In genomic region chr16:61014869-61015268, GRCh38 we compare ENCODE assay signal across 27 cellular contexts.
DNase-seq lines count a peak whose midpoint lies in the region; ATAC-seq and TF ChIP-seq lines count a peak whose summit lies in the region.
"Had no signal": no experiment of that assay in that cellular context is flagged by ENCODE, and none has a peak within 500 bp of the region (broad histone marks: within the 10 kb centered on the region; RNA-seq: fewer than 3 reads in every experiment).

No MANE protein-coding gene starts in this region.

- H3K9ac ChIP-seq in MM.1S (ENCODE audit: low read length) (no peak overlapping the region), neural progenitor cell (no peak overlapping the region)

- H3K4me3 ChIP-seq in MM.1S (ENCODE audit: low read length) (no peak overlapping the region), neural progenitor cell (no peak overlapping the region), upper lobe of left lung (no peak overlapping the region)
- H3K4me3 ChIP-seq: cardiac muscle cell, gastrocnemius medialis, lung, psoas muscle, thyroid gland had no signal

- no peak for TF ChIP-seq EP300 in upper lobe of left lung (IDR thresholded peaks at IDR 0.05)

- no peaks in the 10 kb centered on the region for H3F3A ChIP-seq in MM.1S (ENCODE audit: insufficient read depth, low read length)
- no peaks in the 10 kb centered on the region for H3F3A ChIP-seq in neural progenitor cell (ENCODE audit: low read depth)

- WGBS in upper lobe of left lung, 2 donors = 73 to 81% methylated on average over 5 to 6 of the region's 6 CpGs

- H3K79me2 ChIP-seq in MM.1S (ENCODE audit: low read length) = no peaks in the 10 kb centered on the region
- H3K79me2 ChIP-seq in neural progenitor cell (ENCODE audit: low read depth) = no peaks in the 10 kb centered on the region

- H3K27me3 Mint-ChIP-seq in neural progenitor cell (ENCODE audit: insufficient read depth, low read depth) = no peaks in the 10 kb centered on the region
- H3K27me3 Mint-ChIP-seq: activated CD4-positive, alpha-beta memory T cell treated with anti-CD3 and anti-CD28 coated beads for 36 hours; activated naive CD8-positive, alpha-beta T cell; CD4-positive, alpha-beta memory T cell; stimulated activated naive CD8-positive, alpha-beta T cell treated with anti-CD3 and anti-CD28 coated beads, Interleukin-15, Interleukin-2, amounts not matched to agents 100 ng/mL and 50 ng/mL, for 24 hours had no signal

- TF ChIP-seq POLR2A in upper lobe of left lung (IDR thresholded peaks at IDR 0.05) = no peak

- in situ Hi-C loops in GM13977 (cut with MboI; ENCODE audit: low pct_unique_long_range_greater_than_20kb, low sequenced_read_pairs, unreplicated experiment) (no loop called here), SK-MEL-5 (cut with HindIII; ENCODE audit: low pct_unique_long_range_greater_than_20kb, low sequenced_read_pairs) (no loop called here)

- ATAC-seq in upper lobe of left lung (ENCODE audit: low FRiP score in 2 of 2) (no peak), GM19452 (IDR thresholded peaks at IDR 0.05; ENCODE audit: unreplicated experiment) (no peak)
- ATAC-seq: activated CD4-positive, CD25-positive, alpha-beta regulatory T cell treated with anti-CD3 and anti-CD28 coated beads, Interleukin-2, amount 50 U/mL, for 24 hours; gastrocnemius medialis; psoas muscle; Right ventricle myocardium inferior had no signal

- H3K27me3 ChIP-seq in MM.1S (replicated peaks; ENCODE audit: insufficient read depth, low read length) (no peaks in the 10 kb centered on the region), neural progenitor cell (no peaks in the 10 kb centered on the region), upper lobe of left lung (no peaks in the 10 kb centered on the region)
- H3K27me3 ChIP-seq: cardiac muscle cell, gastrocnemius medialis, thyroid gland had no signal

- H3K4me3 Mint-ChIP-seq in neural progenitor cell = no peak overlapping the region
- H3K4me3 Mint-ChIP-seq: activated CD4-positive, alpha-beta memory T cell treated with anti-CD3 and anti-CD28 coated beads for 36 hours; activated naive CD8-positive, alpha-beta T cell; CD4-positive, alpha-beta memory T cell; stimulated activated naive CD8-positive, alpha-beta T cell treated with anti-CD3 and anti-CD28 coated beads, Interleukin-15, Interleukin-2, amounts not matched to agents 100 ng/mL and 50 ng/mL, for 24 hours had no signal

- H3K4me1 ChIP-seq in MM.1S (ENCODE audit: low read length) (no peaks in the 10 kb centered on the region), neural progenitor cell (no peaks in the 10 kb centered on the region), upper lobe of left lung (no peaks in the 10 kb centered on the region)
- H3K4me1 ChIP-seq: gastrocnemius medialis, psoas muscle, thyroid gland had no signal

- H3K4me1 Mint-ChIP-seq in neural progenitor cell = no peaks in the 10 kb centered on the region

- H3K4me2 ChIP-seq in MM.1S (ENCODE audit: low read depth, low read length) (no peak overlapping the region), neural progenitor cell (no peak overlapping the region)

- H3K9me3 ChIP-seq in MM.1S (replicated peaks; ENCODE audit: insufficient read depth, low read length) (no peaks in the 10 kb centered on the region), neural progenitor cell (ENCODE audit: low read depth) (no peaks in the 10 kb centered on the region), upper lobe of left lung (peaks cover 0 to 8% (median 0%) of the 10 kb centered on the region in 4 donors)
- H3K9me3 ChIP-seq: gastrocnemius medialis, psoas muscle, thyroid gland had no signal

- TF ChIP-seq CTCF in GM13977 (IDR thresholded peaks at IDR 0.05; ENCODE audit: extremely low read depth, insufficient read depth, missing control alignments) = peak; percentile 31
- 0 out of 2 replicates have a peak, but pooled peaks have one; percentile 4 for TF ChIP-seq CTCF in MM.1S (IDR thresholded peaks at IDR 0.05; ENCODE audit: low read length)
- TF ChIP-seq CTCF in neural progenitor cell (IDR thresholded peaks at IDR 0.05) = peak; percentile 30
- no peak for TF ChIP-seq CTCF in upper lobe of left lung (IDR thresholded peaks at IDR 0.05)

- H3K27ac Mint-ChIP-seq in neural progenitor cell = no peak overlapping the region
- H3K27ac Mint-ChIP-seq: activated CD4-positive, alpha-beta memory T cell treated with anti-CD3 and anti-CD28 coated beads for 36 hours; activated naive CD8-positive, alpha-beta T cell; CD4-positive, alpha-beta memory T cell had no signal

- H3K36me3 Mint-ChIP-seq in neural progenitor cell = no peaks in the 10 kb centered on the region
- H3K36me3 Mint-ChIP-seq: activated CD4-positive, alpha-beta memory T cell treated with anti-CD3 and anti-CD28 coated beads for 36 hours; activated naive CD8-positive, alpha-beta T cell; CD4-positive, alpha-beta memory T cell had no signal

- H3K9me2 ChIP-seq in MM.1S (replicated peaks; ENCODE audit: insufficient read depth, low read length) = no peaks in the 10 kb centered on the region

- H3K36me3 ChIP-seq in MM.1S (replicated peaks; ENCODE audit: insufficient read depth, low read length) (no peaks in the 10 kb centered on the region), neural progenitor cell (no peaks in the 10 kb centered on the region), upper lobe of left lung (no peaks in the 10 kb centered on the region)
- H3K36me3 ChIP-seq: cardiac muscle cell, gastrocnemius medialis, thyroid gland had no signal

- H4K20me1 ChIP-seq in MM.1S (ENCODE audit: insufficient read depth, low read length) = no peaks in the 10 kb centered on the region
- H4K20me1 ChIP-seq in neural progenitor cell (ENCODE audit: low read depth) = no peaks in the 10 kb centered on the region

- H2AFZ ChIP-seq in MM.1S (ENCODE audit: low read length) (no peak overlapping the region), neural progenitor cell (replicated peaks) (no peak overlapping the region)

- H3K9me3 Mint-ChIP-seq in neural progenitor cell = peaks cover 2% of the 10 kb centered on the region

- H3K27ac ChIP-seq in MM.1S (ENCODE audit: low read length) (no peak overlapping the region), neural progenitor cell (no peak overlapping the region), upper lobe of left lung (no peak overlapping the region)
- H3K27ac ChIP-seq: cardiac muscle cell, gastrocnemius medialis, psoas muscle, thyroid gland had no signal

- no peak for DNase-seq in GM13977 (ENCODE audit: low spot score)
- no peak for DNase-seq in MM.1S
- DNase-seq in SK-MEL-5 (ENCODE audit: low read depth, low spot score) = peak; percentile 52
- DNase-seq in neural progenitor cell (ENCODE audit: low spot score) = no peak
- DNase-seq in upper lobe of left lung = no peak
- DNase-seq in 8988T = no peak
- DNase-seq: activated CD4-positive, alpha-beta memory T cell treated with anti-CD3 and anti-CD28 coated beads for 36 hours; aorta; CD4-positive, alpha-beta memory T cell; cortex of kidney; gastrocnemius medialis; hypothalamus; Karpas-422; NCI-H1105; NCI-H1930; NCI-H526 treated with DMSO at 0.1 percent for 48 hours; psoas muscle; stimulated activated CD4-positive, alpha-beta T cell treated with anti-CD3 and anti-CD28 coated beads, Interleukin-15, amount 100 ng/mL, for 24 hours; SW 1271; thyroid gland had no signal

Comparison
In these comparisons a context has a peak if more than half of its experiments do, and no peak if none do; other contexts are left out.
1. CTCF ChIP-seq: peak in GM13977 (single experiment), MM.1S (single experiment) and neural progenitor cell (single experiment); none in upper lobe of left lung (0 of 6).